Comparison of ENCODE assay signal across 15 cellular contexts in genomic region chr12:91948504-91948903, GRCh38.
DNase-seq lines count a peak whose midpoint lies in the region; ATAC-seq and TF ChIP-seq lines count a peak whose summit lies in the region.
"Had no signal": no experiment of that assay in that cellular context is flagged by ENCODE, and none has a peak within 500 bp of the region (broad histone marks: within the 10 kb centered on the region; RNA-seq: fewer than 3 reads in every experiment).

No MANE protein-coding gene starts in this region.

- H3K4me1 Mint-ChIP-seq in central memory CD8-positive, alpha-beta T cell, result peaks cover 16% of the 10 kb centered on the region

- intact Hi-C loops in spleen (cut with DNase I; ENCODE audit: low total_unique reads), result no loop called here

- no peaks in the 10 kb centered on the region for H3K36me3 Mint-ChIP-seq in central memory CD8-positive, alpha-beta T cell (ENCODE audit: insufficient read depth)

- H3K9me3 Mint-ChIP-seq in central memory CD8-positive, alpha-beta T cell, result no peaks in the 10 kb centered on the region

- H2AFZ ChIP-seq in DND-41 (ENCODE audit: low read depth, low read length), result 0 out of 2 replicates have a peak overlapping the region, but pooled peaks have one; percentile 14

- no peak overlapping the region for H3K4me3 Mint-ChIP-seq in central memory CD8-positive, alpha-beta T cell

- H3K4me1 ChIP-seq in DND-41 (ENCODE audit: insufficient read depth, low read length) (0 out of 2 replicates have a peak, but pooled peaks cover 2% of the 10 kb centered on the region), spleen (peaks cover 0 to 24% (median 9%) of the 10 kb centered on the region in 6 donors)
- H3K4me1 ChIP-seq: BE2C, HAP-1 had no signal

- TF ChIP-seq POLR2A in NB4 (IDR thresholded peaks at IDR 0.05; ENCODE audit: extremely low read depth, insufficient read length), result no peak
- TF ChIP-seq POLR2A in spleen (IDR thresholded peaks at IDR 0.05), result no peak

- ATAC-seq in DND-41 (ENCODE audit: insufficient read depth, low read depth), result no peak
- peak; percentile 40 for ATAC-seq in central memory CD8-positive, alpha-beta T cell (replicated peaks; ENCODE audit: extremely low read depth, poor library complexity, severe bottlenecking)
- no peak for ATAC-seq in HG02938 (IDR thresholded peaks at IDR 0.05; ENCODE audit: unreplicated experiment)
- no peak for ATAC-seq in HG03139 (IDR thresholded peaks at IDR 0.05; ENCODE audit: unreplicated experiment)
- ATAC-seq: PC-3 had no signal

- no peak overlapping the region for H3K9ac ChIP-seq in DND-41 (ENCODE audit: low read depth, low read length)

- H3K79me2 ChIP-seq in DND-41 (ENCODE audit: insufficient read depth, low read length), result no peaks in the 10 kb centered on the region

- no peak for DNase-seq in DND-41
- peak; percentile 26 for DNase-seq in NB4 (ENCODE audit: low read depth)
- no peak for DNase-seq in central memory CD8-positive, alpha-beta T cell (ENCODE audit: low spot score in 2 of 2)
- DNase-seq in spleen, result no peak
- no peak for DNase-seq in NCI-H345 (lab: John Stamatoyannopoulos, UW)
- DNase-seq: BE2C, EL, NCI-H1092, NCI-H226, NCI-H526 treated with DMSO at 0.1 percent for 48 hours, PC-3 had no signal

- H3K27ac Mint-ChIP-seq in central memory CD8-positive, alpha-beta T cell (ENCODE audit: low read depth), result peak overlapping the region; percentile 67

- 45 to 62% (median 58%) methylated on average over 3 of the region's 3 CpGs for WGBS in spleen, 5 donors

- H4K20me1 ChIP-seq in DND-41 (ENCODE audit: insufficient read depth, low read length), result no peaks in the 10 kb centered on the region

- H3K27me3 Mint-ChIP-seq in central memory CD8-positive, alpha-beta T cell, result no peaks in the 10 kb centered on the region
- H3K27me3 Mint-ChIP-seq: IgD-negative memory B cell had no signal

- no peaks in the 10 kb centered on the region for H3K27me3 ChIP-seq in DND-41 (ENCODE audit: insufficient read depth, low read length, poor library complexity)
- H3K27me3 ChIP-seq in spleen (replicated peaks in 1 of 7), result no peaks in the 10 kb centered on the region
- H3K27me3 ChIP-seq: BE2C had no signal

- no peak for TF ChIP-seq CTCF in DND-41 (IDR thresholded peaks at IDR 0.05; ENCODE audit: borderline replicate concordance, extremely low read depth, low read length, poor library complexity, severe bottlenecking)
- no peak for TF ChIP-seq CTCF in NB4 (IDR thresholded peaks at IDR 0.05; ENCODE audit: low read depth, low read length)
- TF ChIP-seq CTCF in spleen (IDR thresholded peaks at IDR 0.05 in 8 of 11, conservative IDR thresholded peaks at IDR 0.05 in 3 of 11), result no peak

- H3K4me3 ChIP-seq in DND-41 (ENCODE audit: low read depth in 1 of 2, low read length in 2 of 2) (no peak overlapping the region), NB4 (ENCODE audit: low read depth, low read length) (no peak overlapping the region), spleen (no peak overlapping the region)
- H3K4me3 ChIP-seq: HAP-1 had no signal

- no peaks in the 10 kb centered on the region for H3K36me3 ChIP-seq in DND-41 (ENCODE audit: insufficient read depth, low read length)
- no peaks in the 10 kb centered on the region for H3K36me3 ChIP-seq in spleen
- H3K36me3 ChIP-seq: BE2C, HAP-1 had no signal

- H3K27ac ChIP-seq in DND-41 (ENCODE audit: low read length) (no peak overlapping the region), spleen (peak overlapping the region in 7 of 8 donors; percentile 57 to 83 (median 72))

- no peak overlapping the region for H3K4me2 ChIP-seq in DND-41 (ENCODE audit: insufficient read depth, low read length)

- H3K9me3 ChIP-seq in DND-41 (ENCODE audit: insufficient read depth, low read length, severe bottlenecking) (no peaks in the 10 kb centered on the region), spleen (no peaks in the 10 kb centered on the region)
- H3K9me3 ChIP-seq: BE2C, HAP-1 had no signal
